In genomic region chr4:163332526-163333405, GRCh38 we compare ENCODE assay signal across 9 cellular contexts. TPM values are rescaled to one million over a fixed set of nuclear protein-coding genes. Genes with fewer than 3 reads are reported as not detected.
DNase-seq lines count a peak whose midpoint lies in the region; ATAC-seq, FAIRE-seq and TF ChIP-seq lines count a peak whose summit lies in the region.
"Had no signal": no experiment of that assay in that cellular context is flagged by ENCODE, and none has a peak within 500 bp of the region (broad histone marks: within the 10 kb centered on the region; RNA-seq: fewer than 3 reads in every experiment).

Gene NPY1R, minus strand, starts transcription at chr4:163332596. Its CDS starts 6,042 bp downstream, at chr4:163326554.

- peak within 1 kb of the TSS; percentile 85 for H2AFZ ChIP-seq in PC-9
- peak within 1 kb of the TSS; percentile 95 for H2AFZ ChIP-seq in astrocyte (ENCODE audit: low read depth, low read length)

- peaks cover 2% of the 10 kb centered on the region for H3K9me3 Mint-ChIP-seq in astrocyte (ENCODE audit: unreplicated experiment)

- H3K4me2 ChIP-seq in PC-9 (peak within 1 kb of the TSS; percentile 79), astrocyte (ENCODE audit: low read length) (peak within 1 kb of the TSS; percentile 97)

- H3K79me2 ChIP-seq in PC-9 (ENCODE audit: low read depth) (no peaks in the 10 kb centered on the region), astrocyte (ENCODE audit: insufficient read depth, low read length) (no peaks in the 10 kb centered on the region)

- no peaks in the 10 kb centered on the region for H3K27me3 ChIP-seq in PC-9 (ENCODE audit: insufficient read depth, low read depth)
- H3K27me3 ChIP-seq in astrocyte (ENCODE audit: insufficient read depth, low read length) = peaks cover 15% of the 10 kb centered on the region
- H3K27me3 ChIP-seq in right atrium auricular region = no peaks in the 10 kb centered on the region

- peak within 1 kb of the TSS; percentile 79 for H3K27ac Mint-ChIP-seq in astrocyte (ENCODE audit: unreplicated experiment)

- TF ChIP-seq CTCF in GM20000 (IDR thresholded peaks at IDR 0.05; ENCODE audit: extremely low read depth, missing control alignments) (peak; percentile 55), PC-9 (conservative IDR thresholded peaks at IDR 0.05) (peak; percentile 65), astrocyte (IDR thresholded peaks at IDR 0.05; ENCODE audit: insufficient read depth, low read depth, low read length) (peak; percentile 73), right atrium auricular region (IDR thresholded peaks at IDR 0.05) (peak; percentile 45 to 76)

- H3K9me3 ChIP-seq in PC-9 (ENCODE audit: insufficient read depth, low read depth) (no peaks in the 10 kb centered on the region), astrocyte (ENCODE audit: insufficient read depth, low read depth, low read length) (no peaks in the 10 kb centered on the region), right atrium auricular region (no peaks in the 10 kb centered on the region)

- FAIRE-seq in astrocyte (lab: Jason Lieb, UNC) = no peak
- FAIRE-seq: colon had no signal

- no peak within 1 kb of the TSS for H3K27ac ChIP-seq in PC-9
- no peak within 1 kb of the TSS for H3K27ac ChIP-seq in astrocyte (ENCODE audit: low read depth, low read length)
- peak within 1 kb of the TSS in 1 of 2 donors; percentile 19 for H3K27ac ChIP-seq in right atrium auricular region

- H3K4me1 Mint-ChIP-seq in astrocyte (ENCODE audit: low read depth, unreplicated experiment) = no peaks in the 10 kb centered on the region

- H3K4me1 ChIP-seq in PC-9 (replicated peaks; ENCODE audit: insufficient read depth) = 0 out of 2 replicates have a peak, but pooled peaks cover 4% of the 10 kb centered on the region
- H3K4me1 ChIP-seq in astrocyte (ENCODE audit: insufficient read depth, low read length) = no peaks in the 10 kb centered on the region
- H3K4me1 ChIP-seq in right atrium auricular region = peaks cover 0 to 11% of the 10 kb centered on the region in 2 donors

- CTCF ChIA-PET in PC-9 (lab: Charles Lee) = interaction anchor here (0.5 to 0.8 kb wide), 3 partner anchors 198 to 684 kb away, joined by 3 to 4 read pairs (median 4); no protein-coding TSS in a partner anchor

- H3K4me3 ChIP-seq in PC-9 (peak within 1 kb of the TSS; percentile 50; the same call in 1 of the 2 replicates), astrocyte (ENCODE audit: insufficient read depth, low read depth, low read length) (peak within 1 kb of the TSS; percentile 72), right atrium auricular region (peak within 1 kb of the TSS; percentile 43 to 51)

- intact Hi-C loops in PC-9 (cut with micrococcal nuclease; ENCODE audit: unreplicated experiment) = loop anchor here (1.0 to 5.0 kb wide), 5 partner anchors 166 to 835 kb away; partner anchors contain the start of gene NAF1
- intact Hi-C loops in posterior vena cava (cut with DNase I) = loop anchor here in 1 of 2 donors (10.0 kb wide), 1 partner anchor 162 kb away; the partner anchor contains the start of gene TMA16

- POLR2A ChIA-PET in PC-9 (lab: Charles Lee; ENCODE audit: unreplicated experiment) = no interaction called here

- peak; percentile 84 for ATAC-seq in HG03571 (IDR thresholded peaks at IDR 0.05; ENCODE audit: unreplicated experiment)

- H3K36me3 ChIP-seq in PC-9 (ENCODE audit: low read depth) = no peaks in the 10 kb centered on the region
- no peaks in the 10 kb centered on the region for H3K36me3 ChIP-seq in astrocyte (ENCODE audit: insufficient read depth, low read length)
- H3K36me3 ChIP-seq in right atrium auricular region = no peaks in the 10 kb centered on the region

- H3F3A ChIP-seq in PC-9 (ENCODE audit: insufficient read depth, low read depth) = no peaks in the 10 kb centered on the region

- BruUV-seq in PC-9 (replicated peaks; lab: Mats Ljungman, UMichigan) = no TSS peak

- H3K9ac ChIP-seq in astrocyte (ENCODE audit: low read length) = peak within 1 kb of the TSS; percentile 63

- DNase-seq in DMS 273 (lab: John Stamatoyannopoulos, UW; ENCODE audit: unreplicated experiment) = peak; percentile 72
- peak; percentile 77 for DNase-seq in GM20000 (ENCODE audit: low spot score)
- DNase-seq in PC-9 = peak in 1 of 2 experiments; percentile 73
- DNase-seq in astrocyte (ENCODE audit: low read depth) = peak; percentile 66
- peak; percentile 80 for DNase-seq in right atrium auricular region (ENCODE audit: low spot score)
- peak; percentile 88 for DNase-seq in posterior vena cava (ENCODE audit: low spot score)
- no peak for DNase-seq in KG1 (lab: John Stamatoyannopoulos, UW)

- no peaks in the 10 kb centered on the region for H3K9me2 ChIP-seq in PC-9 (ENCODE audit: insufficient read depth)

- H3K4me3 Mint-ChIP-seq in astrocyte (ENCODE audit: unreplicated experiment) = peak within 1 kb of the TSS; percentile 96

- peaks cover 26% of the 10 kb centered on the region for H3K27me3 Mint-ChIP-seq in astrocyte (ENCODE audit: low read depth, unreplicated experiment)

- H3K36me3 Mint-ChIP-seq in astrocyte (ENCODE audit: low read depth, unreplicated experiment) = no peaks in the 10 kb centered on the region

- H4K20me1 ChIP-seq in PC-9 (ENCODE audit: insufficient read depth) = no peaks in the 10 kb centered on the region
- no peaks in the 10 kb centered on the region for H4K20me1 ChIP-seq in astrocyte (ENCODE audit: insufficient read depth, low read length)

RNA-seq across cellular contexts. Expression of gene NPY1R, which starts in this region (rescaled TPM):
- total RNA-seq in PC-9 (2021) (0.41 TPM in 1 of 2 replicates, not detected in the other), astrocyte (1.1 TPM in 2 replicates), right atrium auricular region (1 to 10 TPM; 4.0 to 4.4 TPM), posterior vena cava (100 to 1,000 TPM in 1 of 2 donors, 10 to 100 TPM in 1; 61.9 to 147 TPM)

Comparison
In these comparisons a context has a peak if more than half of its experiments do, and no peak if none do; other contexts are left out.
1. RNA of gene NPY1R (total RNA-seq): 61.9 to 147 TPM in posterior vena cava; 4.0 to 4.4 TPM in right atrium auricular region, 1.1 TPM in astrocyte and 0.41 TPM in PC-9; every median in the first group is over 10 times any median in the second.
2. Peak in every context shown above with its lines, with median percentiles within 50 percentile points of each other: CTCF ChIP-seq and H3K4me3 ChIP-seq.